ENCODE assay signal across 13 cellular contexts in genomic region chr7:44630791-44631457, GRCh38.
DNase-seq lines count a peak whose midpoint lies in the region; ATAC-seq lines count a peak whose summit lies in the region.
"Had no signal": no experiment of that assay in that cellular context is flagged by ENCODE, and none has a peak within 500 bp of the region (broad histone marks: within the 10 kb centered on the region; RNA-seq: fewer than 3 reads in every experiment).

No MANE protein-coding gene starts in this region.

- peak overlapping the region; percentile 80 for H3K27ac Mint-ChIP-seq in stimulated activated naive CD8-positive, alpha-beta T cell treated with anti-CD3 and anti-CD28 coated beads, Interleukin-15, Interleukin-2, amounts not matched to agents 100 ng/mL and 50 ng/mL, for 24 hours
- H3K27ac Mint-ChIP-seq in activated naive CD8-positive, alpha-beta T cell, result peak overlapping the region; percentile 90

- H3K4me3 Mint-ChIP-seq in stimulated activated naive CD8-positive, alpha-beta T cell treated with anti-CD3 and anti-CD28 coated beads, Interleukin-15, Interleukin-2, amounts not matched to agents 100 ng/mL and 50 ng/mL, for 24 hours, result peak overlapping the region; percentile 40
- peak overlapping the region; percentile 60 for H3K4me3 Mint-ChIP-seq in activated naive CD8-positive, alpha-beta T cell

- H3K36me3 ChIP-seq in muscle layer of duodenum (ENCODE audit: control insufficient read depth in 1 of 2, insufficient read depth in 2 of 2, low read length in 2 of 2), result peaks cover 6 to 12% of the 10 kb centered on the region in 2 donors

- peaks cover 44% of the 10 kb centered on the region for H3K36me3 Mint-ChIP-seq in stimulated activated naive CD8-positive, alpha-beta T cell treated with anti-CD3 and anti-CD28 coated beads, Interleukin-15, Interleukin-2, amounts not matched to agents 100 ng/mL and 50 ng/mL, for 24 hours (ENCODE audit: low read depth)
- peaks cover 7% of the 10 kb centered on the region for H3K36me3 Mint-ChIP-seq in activated naive CD8-positive, alpha-beta T cell

- H3K27me3 ChIP-seq in muscle layer of duodenum (ENCODE audit: low read depth, low read length), result no peaks in the 10 kb centered on the region
- H3K27me3 ChIP-seq: BE2C had no signal

- H3K27ac ChIP-seq in muscle layer of duodenum (ENCODE audit: low read length), result peak overlapping the region; percentile 19

- peaks cover 66% of the 10 kb centered on the region for H3K4me1 Mint-ChIP-seq in stimulated activated naive CD8-positive, alpha-beta T cell treated with anti-CD3 and anti-CD28 coated beads, Interleukin-15, Interleukin-2, amounts not matched to agents 100 ng/mL and 50 ng/mL, for 24 hours (ENCODE audit: low read depth)
- H3K4me1 Mint-ChIP-seq in activated naive CD8-positive, alpha-beta T cell (ENCODE audit: low read depth), result peaks cover 55% of the 10 kb centered on the region

- no peak for DNase-seq in stimulated activated naive CD8-positive, alpha-beta T cell treated with anti-CD3 and anti-CD28 coated beads, Interleukin-15, Interleukin-2, amounts not matched to agents 100 U/mL and 50 U/mL, for 24 hours
- DNase-seq in SIG-M5 treated with dmso at 0.1 percent for 504 hours (lab: John Stamatoyannopoulos, UW; ENCODE audit: unreplicated experiment) (no peak), globus pallidus (ENCODE audit: low spot score) (no peak), cerebellar cortex (ENCODE audit: low spot score) (no peak), D341Med (ENCODE audit: low spot score) (no peak)
- DNase-seq: amniotic stem cell, BE2C, erythroblast, NCI-H146, occipital lobe had no signal

- no peaks in the 10 kb centered on the region for H3K9me3 ChIP-seq in muscle layer of duodenum (ENCODE audit: control insufficient read depth in 1 of 2, low read length in 2 of 2)
- H3K9me3 ChIP-seq: BE2C had no signal

- no peak for ATAC-seq in stimulated activated naive CD8-positive, alpha-beta T cell treated with anti-CD3 and anti-CD28 coated beads, Interleukin-15, Interleukin-2, amounts not matched to agents 100 U/mL and 50 U/mL, for 24 hours

- no peaks in the 10 kb centered on the region for H3K9me3 Mint-ChIP-seq in stimulated activated naive CD8-positive, alpha-beta T cell treated with anti-CD3 and anti-CD28 coated beads, Interleukin-15, Interleukin-2, amounts not matched to agents 100 ng/mL and 50 ng/mL, for 24 hours
- no peaks in the 10 kb centered on the region for H3K9me3 Mint-ChIP-seq in activated naive CD8-positive, alpha-beta T cell (ENCODE audit: low read depth)

- no peak overlapping the region for H3K4me3 ChIP-seq in muscle layer of duodenum (ENCODE audit: low read depth in 1 of 2, low read length in 2 of 2)

- no peaks in the 10 kb centered on the region for H3K27me3 Mint-ChIP-seq in stimulated activated naive CD8-positive, alpha-beta T cell treated with anti-CD3 and anti-CD28 coated beads, Interleukin-15, Interleukin-2, amounts not matched to agents 100 ng/mL and 50 ng/mL, for 24 hours
- no peaks in the 10 kb centered on the region for H3K27me3 Mint-ChIP-seq in activated naive CD8-positive, alpha-beta T cell

- peaks cover 29 to 41% of the 10 kb centered on the region in 2 donors for H3K4me1 ChIP-seq in muscle layer of duodenum (ENCODE audit: control insufficient read depth in 1 of 2, insufficient read depth in 2 of 2, low read length in 2 of 2)
- H3K4me1 ChIP-seq: BE2C had no signal
